In genomic region chr6:112799889-112800288, GRCh38 we compare ENCODE assay signal across 25 cellular contexts.
"Had no signal": no experiment of that assay in that cellular context is flagged by ENCODE, and none has a peak within 500 bp of the region (broad histone marks: within the 10 kb centered on the region; RNA-seq: fewer than 3 reads in every experiment).

No MANE protein-coding gene starts in this region.

- H3K4me3 Mint-ChIP-seq: activated naive CD8-positive, alpha-beta T cell; activated T-helper 17 cell treated with anti-CD3 and anti-CD28 coated beads, Interleukin-2, amount 50 U/mL, for 72 hours; stimulated activated memory B cell treated with anti-CD40 and anti-IgM and Interleukin-4, amounts not matched to agents 10 μg/mL and 1 μg/mL and 100 μg/mL, for 72 hours had no signal

- DNase-seq: activated CD4-positive, alpha-beta T cell treated with anti-CD3 and anti-CD28 coated beads for 1 hour; activated CD4-positive, alpha-beta T cell treated with anti-CD3 and anti-CD28 coated beads, Interleukin-2, amount 50 U/mL, for 1 hour; activated naive CD4-positive, alpha-beta T cell; activated T-cell treated with anti-CD3 and anti-CD28 coated beads, Interleukin-2, amount 50 U/mL, for 1 hour; adrenal gland; brain microvascular endothelial cell; caudate nucleus; dermis blood vessel endothelial cell; effector memory CD4-positive, alpha-beta T cell; gastrocnemius medialis; left colon; mesendoderm; mucosa of descending colon; occipital lobe; small intestine; stimulated activated CD4-positive, alpha-beta T cell treated with anti-CD3 and anti-CD28 coated beads, Interleukin-15, amount 100 ng/mL, for 24 hours; T-helper 9 cell; testis; trophoblast cell; uterus had no signal

- H3K27me3 ChIP-seq: adrenal gland, ascending aorta, brain microvascular endothelial cell, gastrocnemius medialis, testis, uterus had no signal

- H3K9me3 Mint-ChIP-seq: activated T-helper 17 cell treated with anti-CD3 and anti-CD28 coated beads, Interleukin-2, amount 50 U/mL, for 72 hours had no signal

- H3K27ac ChIP-seq: adrenal gland, ascending aorta, brain microvascular endothelial cell, gastrocnemius medialis, testis, uterus had no signal

- H3K36me3 ChIP-seq: adrenal gland, ascending aorta, brain microvascular endothelial cell, gastrocnemius medialis, uterus had no signal

- H3K27me3 Mint-ChIP-seq: activated naive CD8-positive, alpha-beta T cell; activated T-helper 17 cell treated with anti-CD3 and anti-CD28 coated beads, Interleukin-2, amount 50 U/mL, for 72 hours had no signal

- H3K9me3 ChIP-seq: adrenal gland, gastrocnemius medialis, mucosa of descending colon, testis, uterus had no signal

- H3K36me3 Mint-ChIP-seq: activated naive CD8-positive, alpha-beta T cell; stimulated activated memory B cell treated with anti-CD40 and anti-IgM and Interleukin-4, amounts not matched to agents 10 μg/mL and 1 μg/mL and 100 μg/mL, for 72 hours had no signal

- H3K27ac Mint-ChIP-seq: activated naive CD8-positive, alpha-beta T cell; activated T-helper 17 cell treated with anti-CD3 and anti-CD28 coated beads, Interleukin-2, amount 50 U/mL, for 72 hours; stimulated activated memory B cell treated with anti-CD40 and anti-IgM and Interleukin-4, amounts not matched to agents 10 μg/mL and 1 μg/mL and 100 μg/mL, for 72 hours had no signal

- ATAC-seq: activated T-helper 17 cell treated with anti-CD3 and anti-CD28 coated beads, Interleukin-2, amount 50 U/mL, for 72 hours; gastrocnemius medialis; left colon; mucosa of descending colon; sciatic nerve; stimulated activated memory B cell treated with anti-CD40 and anti-IgM and Interleukin-4, amounts not matched to agents 10 μg/mL and 1 μg/mL and 100 μg/mL, for 72 hours had no signal

- H3K4me3 ChIP-seq: adrenal gland, ascending aorta, gastrocnemius medialis, mucosa of descending colon, testis, uterus had no signal

- H3K4me1 ChIP-seq: adrenal gland, ascending aorta, gastrocnemius medialis, testis, uterus had no signal

- H3K4me1 Mint-ChIP-seq: activated T-helper 17 cell treated with anti-CD3 and anti-CD28 coated beads, Interleukin-2, amount 50 U/mL, for 72 hours; stimulated activated memory B cell treated with anti-CD40 and anti-IgM and Interleukin-4, amounts not matched to agents 10 μg/mL and 1 μg/mL and 100 μg/mL, for 72 hours had no signal
